23 cellular contexts compared by ENCODE assay signal in the genomic region with DNA sequence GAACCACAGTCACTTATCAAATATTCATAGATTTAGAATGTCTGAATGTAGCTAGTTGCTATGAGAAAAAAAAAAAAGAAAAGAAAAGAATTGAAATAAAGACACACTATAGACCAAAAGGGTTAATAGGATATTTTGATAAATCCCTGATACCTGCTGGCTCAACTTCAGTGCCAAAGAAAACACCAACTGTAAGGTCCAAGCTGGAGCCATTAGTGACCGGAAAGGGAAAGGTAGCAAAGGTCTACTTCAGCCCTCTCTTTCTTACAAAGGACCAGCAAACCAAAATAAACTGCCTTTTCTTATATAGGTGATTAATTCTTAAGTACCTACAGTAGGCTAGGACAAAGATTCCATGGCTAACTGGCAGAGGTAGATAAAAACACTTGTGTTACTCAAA.
"Had no signal": no experiment of that assay in that cellular context is flagged by ENCODE, and none has a peak within 500 bp of the region (broad histone marks: within the 10 kb centered on the region; RNA-seq: fewer than 3 reads in every experiment).

No MANE protein-coding gene starts in this region.

- FAIRE-seq: colon, frontal cortex, islet of Langerhans had no signal

- H3K4me2 ChIP-seq: smooth muscle cell had no signal

- H3K27ac ChIP-seq: dorsolateral prefrontal cortex, left ventricle myocardium inferior, sigmoid colon, transverse colon, vagina had no signal

- H3K4me3 Mint-ChIP-seq: activated CD4-positive, alpha-beta T cell treated with anti-CD3 and anti-CD28 coated beads, Interleukin-2, amount 10 ng/mL, durations not matched to agents 7 days and 5 days; activated CD8-positive, alpha-beta T cell treated with anti-CD3 and anti-CD28 coated beads for 36 hours; activated naive CD4-positive, alpha-beta T cell treated with anti-CD3 and anti-CD28 coated beads, Interleukin-2, amount 50 U/mL, for 24 hours; activated naive CD8-positive, alpha-beta T cell treated with anti-CD3 and anti-CD28 coated beads, Interleukin-2, amount 50 U/mL, for 24 hours; naive thymus-derived CD8-positive, alpha-beta T cell; stimulated activated naive B cell treated with anti-CD40 and anti-IgM and Interleukin-4, amounts not matched to agents 10 μg/mL and 1 μg/mL and 100 μg/mL, for 72 hours had no signal

- H3K27me3 Mint-ChIP-seq: activated CD4-positive, alpha-beta T cell treated with anti-CD3 and anti-CD28 coated beads, Interleukin-2, amount 10 ng/mL, durations not matched to agents 7 days and 5 days; activated CD8-positive, alpha-beta T cell treated with anti-CD3 and anti-CD28 coated beads for 36 hours; activated naive CD4-positive, alpha-beta T cell treated with anti-CD3 and anti-CD28 coated beads, Interleukin-2, amount 50 U/mL, for 24 hours; activated naive CD8-positive, alpha-beta T cell treated with anti-CD3 and anti-CD28 coated beads, Interleukin-2, amount 50 U/mL, for 24 hours; naive thymus-derived CD8-positive, alpha-beta T cell; progenitor cell of endocrine pancreas; stimulated activated naive B cell treated with anti-CD40 and anti-IgM and Interleukin-4, amounts not matched to agents 10 μg/mL and 1 μg/mL and 100 μg/mL, for 72 hours had no signal

- H3K4me3 ChIP-seq: dorsolateral prefrontal cortex, left ventricle myocardium inferior, sigmoid colon, smooth muscle cell, transverse colon, vagina had no signal

- ATAC-seq: activated CD8-positive, alpha-beta T cell treated with anti-CD3 and anti-CD28 coated beads for 36 hours; activated naive CD8-positive, alpha-beta T cell treated with anti-CD3 and anti-CD28 coated beads, Interleukin-2, amount 50 U/mL, for 24 hours; naive thymus-derived CD8-positive, alpha-beta T cell; stimulated activated naive B cell treated with anti-CD40 and anti-IgM and Interleukin-4, amounts not matched to agents 10 μg/mL and 1 μg/mL and 100 μg/mL, for 72 hours had no signal

- H3K9me3 Mint-ChIP-seq: activated CD4-positive, alpha-beta T cell treated with anti-CD3 and anti-CD28 coated beads, Interleukin-2, amount 10 ng/mL, durations not matched to agents 7 days and 5 days; activated CD8-positive, alpha-beta T cell treated with anti-CD3 and anti-CD28 coated beads for 36 hours; activated naive CD4-positive, alpha-beta T cell treated with anti-CD3 and anti-CD28 coated beads, Interleukin-2, amount 50 U/mL, for 24 hours; activated naive CD8-positive, alpha-beta T cell treated with anti-CD3 and anti-CD28 coated beads, Interleukin-2, amount 50 U/mL, for 24 hours; activated T-helper 2 cell treated with anti-CD3 and anti-CD28 coated beads, Interferon-gamma antibody, Interleukin-2, Interleukin-4, amounts not matched to agents 10 μg/mL and 5 μg/mL and 100 μg/mL, durations not matched to agents 14 hours and 24 hours and 36 hours; naive thymus-derived CD8-positive, alpha-beta T cell; stimulated activated naive B cell treated with anti-CD40 and anti-IgM and Interleukin-4, amounts not matched to agents 10 μg/mL and 1 μg/mL and 100 μg/mL, for 72 hours had no signal

- H3K27ac Mint-ChIP-seq: activated CD4-positive, alpha-beta T cell treated with anti-CD3 and anti-CD28 coated beads, Interleukin-2, amount 10 ng/mL, durations not matched to agents 7 days and 5 days; activated CD8-positive, alpha-beta T cell treated with anti-CD3 and anti-CD28 coated beads for 36 hours; activated naive CD4-positive, alpha-beta T cell treated with anti-CD3 and anti-CD28 coated beads, Interleukin-2, amount 50 U/mL, for 24 hours; activated naive CD8-positive, alpha-beta T cell treated with anti-CD3 and anti-CD28 coated beads, Interleukin-2, amount 50 U/mL, for 24 hours; activated T-helper 2 cell treated with anti-CD3 and anti-CD28 coated beads, Interferon-gamma antibody, Interleukin-2, Interleukin-4, amounts not matched to agents 10 μg/mL and 5 μg/mL and 100 μg/mL, durations not matched to agents 14 hours and 24 hours and 36 hours; progenitor cell of endocrine pancreas; stimulated activated naive B cell treated with anti-CD40 and anti-IgM and Interleukin-4, amounts not matched to agents 10 μg/mL and 1 μg/mL and 100 μg/mL, for 72 hours had no signal

- DNase-seq: activated CD4-positive, alpha-beta T cell treated with anti-CD3 and anti-CD28 coated beads for 1 hour; activated CD4-positive, alpha-beta T cell treated with anti-CD3 and anti-CD28 coated beads, Interleukin-2, amount 10 ng/mL, durations not matched to agents 7 days and 5 days; activated CD8-positive, alpha-beta T cell treated with anti-CD3 and anti-CD28 coated beads for 36 hours; activated naive CD8-positive, alpha-beta T cell treated with anti-CD3 and anti-CD28 coated beads, Interleukin-2, amount 50 U/mL, for 24 hours; activated T-cell treated with anti-CD3 and anti-CD28 coated beads, Interleukin-2, amount 50 U/mL, for 48 hours; dorsolateral prefrontal cortex; effector memory CD4-positive, alpha-beta T cell; left ventricle myocardium inferior; naive thymus-derived CD8-positive, alpha-beta T cell; retina; sigmoid colon; stimulated activated CD4-positive, alpha-beta T cell treated with anti-CD3 and anti-CD28 coated beads, Interleukin-1b, Interleukin-23, amount 100 ng/mL, for 48 hours; stimulated activated naive B cell treated with anti-CD40 and anti-IgM and Interleukin-4, amounts not matched to agents 10 μg/mL and 1 μg/mL and 100 μg/mL, for 72 hours; T1000; transverse colon had no signal

- H3K9me3 ChIP-seq: left ventricle myocardium inferior, sigmoid colon, transverse colon, vagina had no signal

- H3K4me1 ChIP-seq: sigmoid colon, vagina had no signal

- H3K27me3 ChIP-seq: dorsolateral prefrontal cortex, sigmoid colon, transverse colon, vagina had no signal

- H3K4me1 Mint-ChIP-seq: activated naive CD8-positive, alpha-beta T cell treated with anti-CD3 and anti-CD28 coated beads, Interleukin-2, amount 50 U/mL, for 24 hours had no signal
